In genomic region chr14:71554323-71554722, GRCh38 we compare ENCODE assay signal across 13 cellular contexts.
DNase-seq lines count a peak whose midpoint lies in the region; ATAC-seq and FAIRE-seq lines count a peak whose summit lies in the region.
"Had no signal": no experiment of that assay in that cellular context is flagged by ENCODE, and none has a peak within 500 bp of the region (broad histone marks: within the 10 kb centered on the region; RNA-seq: fewer than 3 reads in every experiment).

No MANE protein-coding gene starts in this region.

- ATAC-seq in HG03097 (IDR thresholded peaks at IDR 0.05; ENCODE audit: low FRiP score, unreplicated experiment) (peak; percentile 32), GM18517 (IDR thresholded peaks at IDR 0.05; ENCODE audit: unreplicated experiment) (no peak)
- ATAC-seq in activated naive CD4-positive, alpha-beta T cell treated with anti-CD3 and anti-CD28 coated beads, Interleukin-2, amount 50 U/mL, for 72 hours, result no peak
- no peak for ATAC-seq in stimulated activated memory B cell treated with anti-CD40 and anti-IgM and Interleukin-4, amounts not matched to agents 10 μg/mL and 1 μg/mL and 100 μg/mL, for 72 hours
- ATAC-seq: gastroesophageal sphincter, HCT116 had no signal

- no peaks in the 10 kb centered on the region for H3K36me3 ChIP-seq in HAP-1 (replicated peaks)
- H3K36me3 ChIP-seq: gastroesophageal sphincter had no signal

- DNase-seq in activated naive CD4-positive, alpha-beta T cell treated with Interleukin-2 at 50 U/mL for 16 hours, result no peak
- DNase-seq in activated naive CD4-positive, alpha-beta T cell treated with anti-CD3 and anti-CD28 coated beads, Interleukin-2, amount 50 U/mL, for 72 hours (ENCODE audit: low spot score in 2 of 2), result no peak
- no peak for DNase-seq in urothelium cell line (ENCODE audit: low spot score)
- no peak for DNase-seq in HAP-1 (ENCODE audit: low spot score in 2 of 2)
- DNase-seq: GDM1, kidney glomerular epithelial cell had no signal

- H3K9me3 Mint-ChIP-seq in activated naive CD4-positive, alpha-beta T cell treated with anti-CD3 and anti-CD28 coated beads, Interleukin-2, amount 50 U/mL, for 24 hours, result no peaks in the 10 kb centered on the region
- H3K9me3 Mint-ChIP-seq in activated naive CD4-positive, alpha-beta T cell treated with anti-CD3 and anti-CD28 coated beads, Interleukin-2, amount 50 U/mL, for 72 hours, result peaks cover 0 to 4% of the 10 kb centered on the region in 2 donors
- no peaks in the 10 kb centered on the region for H3K9me3 Mint-ChIP-seq in stimulated activated memory B cell treated with anti-CD40 and anti-IgM and Interleukin-4, amounts not matched to agents 10 μg/mL and 1 μg/mL and 100 μg/mL, for 72 hours
- H3K9me3 Mint-ChIP-seq: nephron had no signal

- peaks cover 4% of the 10 kb centered on the region for H3K36me3 Mint-ChIP-seq in activated naive CD4-positive, alpha-beta T cell treated with anti-CD3 and anti-CD28 coated beads, Interleukin-2, amount 50 U/mL, for 24 hours
- H3K36me3 Mint-ChIP-seq in activated naive CD4-positive, alpha-beta T cell treated with anti-CD3 and anti-CD28 coated beads, Interleukin-2, amount 50 U/mL, for 72 hours, result peaks cover 0 to 27% of the 10 kb centered on the region in 2 donors
- peaks cover 12% of the 10 kb centered on the region for H3K36me3 Mint-ChIP-seq in stimulated activated memory B cell treated with anti-CD40 and anti-IgM and Interleukin-4, amounts not matched to agents 10 μg/mL and 1 μg/mL and 100 μg/mL, for 72 hours

- H3K27me3 ChIP-seq in HAP-1 (ENCODE audit: low read depth), result no peaks in the 10 kb centered on the region
- H3K27me3 ChIP-seq: gastroesophageal sphincter had no signal

- no peaks in the 10 kb centered on the region for H3K27me3 Mint-ChIP-seq in activated naive CD4-positive, alpha-beta T cell treated with anti-CD3 and anti-CD28 coated beads, Interleukin-2, amount 50 U/mL, for 24 hours
- no peaks in the 10 kb centered on the region for H3K27me3 Mint-ChIP-seq in stimulated activated memory B cell treated with anti-CD40 and anti-IgM and Interleukin-4, amounts not matched to agents 10 μg/mL and 1 μg/mL and 100 μg/mL, for 72 hours

- no peaks in the 10 kb centered on the region for H3K4me1 ChIP-seq in HAP-1
- H3K4me1 ChIP-seq: gastroesophageal sphincter had no signal

- H3K4me3 Mint-ChIP-seq in activated naive CD4-positive, alpha-beta T cell treated with anti-CD3 and anti-CD28 coated beads, Interleukin-2, amount 50 U/mL, for 24 hours, result peak overlapping the region; percentile 53
- H3K4me3 Mint-ChIP-seq in stimulated activated memory B cell treated with anti-CD40 and anti-IgM and Interleukin-4, amounts not matched to agents 10 μg/mL and 1 μg/mL and 100 μg/mL, for 72 hours, result no peak overlapping the region
- H3K4me3 Mint-ChIP-seq: nephron had no signal

- no peaks in the 10 kb centered on the region for H3K9me3 ChIP-seq in HAP-1
- H3K9me3 ChIP-seq: gastroesophageal sphincter had no signal

- peak overlapping the region; percentile 88 for H3K27ac Mint-ChIP-seq in activated naive CD4-positive, alpha-beta T cell treated with anti-CD3 and anti-CD28 coated beads, Interleukin-2, amount 50 U/mL, for 24 hours
- peak overlapping the region; percentile 91 to 99 for H3K27ac Mint-ChIP-seq in activated naive CD4-positive, alpha-beta T cell treated with anti-CD3 and anti-CD28 coated beads, Interleukin-2, amount 50 U/mL, for 72 hours
- H3K27ac Mint-ChIP-seq in stimulated activated memory B cell treated with anti-CD40 and anti-IgM and Interleukin-4, amounts not matched to agents 10 μg/mL and 1 μg/mL and 100 μg/mL, for 72 hours, result peak overlapping the region; percentile 87
- H3K27ac Mint-ChIP-seq: nephron had no signal

- no peak overlapping the region for H3K4me3 ChIP-seq in HAP-1
- H3K4me3 ChIP-seq: gastroesophageal sphincter had no signal

- no peak for FAIRE-seq in urothelium cell line (lab: Jason Lieb, UNC)

- peaks cover 84% of the 10 kb centered on the region for H3K4me1 Mint-ChIP-seq in activated naive CD4-positive, alpha-beta T cell treated with anti-CD3 and anti-CD28 coated beads, Interleukin-2, amount 50 U/mL, for 24 hours
- peaks cover 57% of the 10 kb centered on the region for H3K4me1 Mint-ChIP-seq in stimulated activated memory B cell treated with anti-CD40 and anti-IgM and Interleukin-4, amounts not matched to agents 10 μg/mL and 1 μg/mL and 100 μg/mL, for 72 hours

- in situ Hi-C loops in HAP-1 (cut with MboI; ENCODE audit: low sequenced_read_pairs), result no loop called here
